Comparison of ENCODE assay signal across 36 cellular contexts in genomic region chr22:49184736-49185135, GRCh38.
"Had no signal": no experiment of that assay in that cellular context is flagged by ENCODE, and none has a peak within 500 bp of the region (broad histone marks: within the 10 kb centered on the region; RNA-seq: fewer than 3 reads in every experiment).

No MANE protein-coding gene starts in this region.

- H3K4me3 Mint-ChIP-seq: activated B cell treated with CpG ODN at 0.5 μM for 24 hours; activated CD4-positive, alpha-beta memory T cell treated with anti-CD3 and anti-CD28 coated beads for 36 hours; activated CD4-positive, alpha-beta T cell treated with anti-CD3 and anti-CD28 coated beads, Interleukin-2, amount 10 ng/mL, durations not matched to agents 24 days and 14 days; activated CD8-positive, alpha-beta T cell treated with anti-CD3 and anti-CD28 coated beads for 36 hours; activated naive CD4-positive, alpha-beta T cell treated with anti-CD3 and anti-CD28 coated beads for 36 hours; activated naive CD8-positive, alpha-beta T cell treated with anti-CD3 and anti-CD28 coated beads for 36 hours; activated T-cell treated with anti-CD3 and anti-CD28 coated beads, Interleukin-2, amount 50 U/mL, for 4 hours; activated T-cell treated with anti-CD3 and anti-CD28 coated beads, Interleukin-2, amount 50 U/mL, for 72 hours; activated T-helper 1 cell treated with anti-CD3 and anti-CD28 coated beads, Interleukin-12 subunit alpha, Interleukin-12 subunit beta, Interleukin-2, Interleukin-4 antibody, amounts not matched to agents 30 ng/mL and 10 ng/mL and 1 ng/mL, durations not matched to agents 14 hours and 24 hours and 36 hours; activated T-helper 17 cell treated with anti-CD3 and anti-CD28 coated beads, Interleukin-2, amount 50 U/mL, for 72 hours; brain; T-helper 1 cell treated with Interleukin-12 subunit alpha and Interleukin-12 subunit beta and Interleukin-4 antibody, amounts not matched to agents 30 μg/mL and 1 μg/mL, for 36 hours; T-helper 2 cell treated with Interferon-gamma antibody and Interleukin-4, amounts not matched to agents 5 μg/mL and 100 μg/mL, for 36 hours had no signal

- DNase-seq: activated B cell treated with CpG ODN at 0.5 μM for 24 hours; activated CD4-positive, alpha-beta memory T cell treated with anti-CD3 and anti-CD28 coated beads for 36 hours; activated CD4-positive, alpha-beta T cell treated with anti-CD3 and anti-CD28 coated beads for 4 hours; activated CD4-positive, alpha-beta T cell treated with anti-CD3 and anti-CD28 coated beads, Interleukin-2, amount 10 ng/mL, durations not matched to agents 24 days and 14 days; activated CD4-positive, alpha-beta T cell treated with anti-CD3 and anti-CD28 coated beads, Interleukin-2, amount 50 U/mL, for 1 hour; activated CD4-positive, alpha-beta T cell treated with anti-CD3 and anti-CD28 coated beads, Interleukin-2, amount 50 U/mL, for 4 hours; activated CD4-positive, CD25-positive, alpha-beta regulatory T cell treated with anti-CD3 and anti-CD28 coated beads, Interleukin-2, amount 50 U/mL, for 72 hours; activated CD8-positive, alpha-beta memory T cell treated with anti-CD3 and anti-CD28 coated beads, Interleukin-2, amount 50 U/mL, for 4 hours; activated CD8-positive, alpha-beta T cell treated with anti-CD3 and anti-CD28 coated beads for 36 hours; activated effector memory CD4-positive, alpha-beta T cell treated with anti-CD3 and anti-CD28 coated beads, Interleukin-2, amount 50 U/mL, for 16 hours; activated gamma-delta T cell treated with Interleukin-2 at 50 U/mL for 16 hours; activated naive CD4-positive, alpha-beta T cell; activated naive CD4-positive, alpha-beta T cell treated with anti-CD3 and anti-CD28 coated beads for 36 hours; activated naive CD4-positive, alpha-beta T cell treated with anti-CD3 and anti-CD28 coated beads, Interleukin-2, amount 50 U/mL, for 16 hours; activated naive CD8-positive, alpha-beta T cell treated with anti-CD3 and anti-CD28 coated beads for 36 hours; activated T-cell treated with anti-CD3 and anti-CD28 coated beads for 4 hours; activated T-cell treated with anti-CD3 and anti-CD28 coated beads, Interleukin-2, amount 50 U/mL, for 1 hour; activated T-cell treated with anti-CD3 and anti-CD28 coated beads, Interleukin-2, amount 50 U/mL, for 4 hours; activated T-cell treated with anti-CD3 and anti-CD28 coated beads, Interleukin-2, amount 50 U/mL, for 72 hours; adrenal gland; amniotic stem cell; anterior cingulate cortex; central memory CD4-positive, alpha-beta T cell; SW 1271; T-helper 1 cell; T-helper 2 cell; T-helper 9 cell had no signal

- H3K27ac Mint-ChIP-seq: activated B cell treated with CpG ODN at 0.5 μM for 24 hours; activated CD4-positive, alpha-beta memory T cell treated with anti-CD3 and anti-CD28 coated beads for 36 hours; activated CD4-positive, alpha-beta T cell treated with anti-CD3 and anti-CD28 coated beads, Interleukin-2, amount 10 ng/mL, durations not matched to agents 24 days and 14 days; activated CD8-positive, alpha-beta T cell treated with anti-CD3 and anti-CD28 coated beads for 36 hours; activated naive CD4-positive, alpha-beta T cell treated with anti-CD3 and anti-CD28 coated beads for 36 hours; activated naive CD4-positive, alpha-beta T cell treated with anti-CD3 and anti-CD28 coated beads, Interleukin-2, amount 50 U/mL, for 72 hours; activated naive CD8-positive, alpha-beta T cell treated with anti-CD3 and anti-CD28 coated beads for 36 hours; activated T-cell treated with anti-CD3 and anti-CD28 coated beads, Interleukin-2, amount 50 U/mL, for 72 hours; activated T-helper 1 cell treated with anti-CD3 and anti-CD28 coated beads, Interleukin-12 subunit alpha, Interleukin-12 subunit beta, Interleukin-2, Interleukin-4 antibody, amounts not matched to agents 30 ng/mL and 10 ng/mL and 1 ng/mL, durations not matched to agents 14 hours and 24 hours and 36 hours; activated T-helper 17 cell treated with anti-CD3 and anti-CD28 coated beads, Interleukin-2, amount 50 U/mL, for 72 hours; brain; T-helper 1 cell treated with Interleukin-12 subunit alpha and Interleukin-12 subunit beta and Interleukin-4 antibody, amounts not matched to agents 30 μg/mL and 1 μg/mL, for 36 hours; T-helper 2 cell treated with Interferon-gamma antibody and Interleukin-4, amounts not matched to agents 5 μg/mL and 100 μg/mL, for 36 hours had no signal

- H3K9me3 Mint-ChIP-seq: activated B cell treated with CpG ODN at 0.5 μM for 24 hours; activated CD4-positive, alpha-beta memory T cell treated with anti-CD3 and anti-CD28 coated beads for 36 hours; activated CD8-positive, alpha-beta T cell treated with anti-CD3 and anti-CD28 coated beads for 36 hours; activated naive CD4-positive, alpha-beta T cell treated with anti-CD3 and anti-CD28 coated beads for 36 hours; activated naive CD8-positive, alpha-beta T cell treated with anti-CD3 and anti-CD28 coated beads for 36 hours; activated T-cell treated with anti-CD3 and anti-CD28 coated beads, Interleukin-2, amount 50 U/mL, for 4 hours; activated T-cell treated with anti-CD3 and anti-CD28 coated beads, Interleukin-2, amount 50 U/mL, for 72 hours; activated T-helper 1 cell treated with anti-CD3 and anti-CD28 coated beads, Interleukin-12 subunit alpha, Interleukin-12 subunit beta, Interleukin-2, Interleukin-4 antibody, amounts not matched to agents 30 ng/mL and 10 ng/mL and 1 ng/mL, durations not matched to agents 14 hours and 24 hours and 36 hours; T-helper 1 cell treated with Interleukin-12 subunit alpha and Interleukin-12 subunit beta and Interleukin-4 antibody, amounts not matched to agents 30 μg/mL and 1 μg/mL, for 36 hours; T-helper 2 cell treated with Interferon-gamma antibody and Interleukin-4, amounts not matched to agents 5 μg/mL and 100 μg/mL, for 36 hours had no signal

- H3K4me1 ChIP-seq: adrenal gland, ascending aorta had no signal

- H3K27me3 Mint-ChIP-seq: activated CD4-positive, alpha-beta T cell treated with anti-CD3 and anti-CD28 coated beads, Interleukin-2, amount 10 ng/mL, durations not matched to agents 24 days and 14 days had no signal

- H3K27me3 ChIP-seq: adrenal gland, ascending aorta, cardiac muscle cell had no signal

- H3K36me3 ChIP-seq: adrenal gland, ascending aorta, cardiac muscle cell had no signal

- H3K9me3 ChIP-seq: adrenal gland, ascending aorta had no signal

- H3K4me3 ChIP-seq: adrenal gland, ascending aorta, cardiac muscle cell had no signal

- H3K36me3 Mint-ChIP-seq: activated CD4-positive, alpha-beta memory T cell treated with anti-CD3 and anti-CD28 coated beads for 36 hours; activated naive CD8-positive, alpha-beta T cell treated with anti-CD3 and anti-CD28 coated beads for 36 hours; brain had no signal

- H3K27ac ChIP-seq: adrenal gland, ascending aorta, cardiac muscle cell, VCaP had no signal

- ATAC-seq: activated CD8-positive, alpha-beta T cell treated with anti-CD3 and anti-CD28 coated beads for 36 hours; activated naive CD4-positive, alpha-beta T cell treated with anti-CD3 and anti-CD28 coated beads, Interleukin-2, amount 50 U/mL, for 72 hours; activated T-cell treated with anti-CD3 and anti-CD28 coated beads, Interleukin-2, amount 50 U/mL, for 4 hours; activated T-cell treated with anti-CD3 and anti-CD28 coated beads, Interleukin-2, amount 50 U/mL, for 72 hours; activated T-helper 17 cell treated with anti-CD3 and anti-CD28 coated beads, Interleukin-2, amount 50 U/mL, for 72 hours had no signal

- H3K4me1 Mint-ChIP-seq: activated B cell treated with CpG ODN at 0.5 μM for 24 hours; activated CD4-positive, alpha-beta T cell treated with anti-CD3 and anti-CD28 coated beads, Interleukin-2, amount 10 ng/mL, durations not matched to agents 24 days and 14 days; activated naive CD8-positive, alpha-beta T cell treated with anti-CD3 and anti-CD28 coated beads for 36 hours; activated T-helper 17 cell treated with anti-CD3 and anti-CD28 coated beads, Interleukin-2, amount 50 U/mL, for 72 hours; brain had no signal
